In genomic region chr5:177440211-177440989, GRCh38 we compare ENCODE assay signal across 12 cellular contexts. TPM values are rescaled to one million over a fixed set of nuclear protein-coding genes. Genes with fewer than 3 reads are reported as not detected.
DNase-seq lines count a peak whose midpoint lies in the region; ATAC-seq, FAIRE-seq and TF ChIP-seq lines count a peak whose summit lies in the region.
"Had no signal": no experiment of that assay in that cellular context is flagged by ENCODE, and none has a peak within 500 bp of the region (broad histone marks: within the 10 kb centered on the region; RNA-seq: fewer than 3 reads in every experiment).

No MANE protein-coding gene starts in this region.

- DNase-seq in GM12892 (ENCODE audit: insufficient read length), result no peak
- DNase-seq in T-helper 2 cell treated with Interferon-gamma antibody and Interleukin-4, amounts not matched to agents 5 μg/mL and 100 μg/mL, for 36 hours (ENCODE audit: low spot score), result peak; percentile 41
- DNase-seq in activated naive CD4-positive, alpha-beta T cell treated with anti-CD3 and anti-CD28 coated beads, Interleukin-2, amount 50 U/mL, for 72 hours (ENCODE audit: low spot score in 2 of 2), result peak in 1 of 2 donors; percentile 77
- no peak for DNase-seq in sciatic nerve (ENCODE audit: low spot score)
- no peak for DNase-seq in progenitor cell of endocrine pancreas (ENCODE audit: low spot score, unreplicated experiment)
- DNase-seq in tibial artery, result no peak
- no peak for DNase-seq in putamen (ENCODE audit: low spot score)
- DNase-seq: NCI-H1048 had no signal

- no peaks in the 10 kb centered on the region for H3K9me3 ChIP-seq in tibial artery
- H3K9me3 ChIP-seq: SJSA1 had no signal

- peaks cover 56% of the 10 kb centered on the region for H3K36me3 Mint-ChIP-seq in T-helper 2 cell treated with Interferon-gamma antibody and Interleukin-4, amounts not matched to agents 5 μg/mL and 100 μg/mL, for 36 hours (ENCODE audit: low read depth)
- peaks cover 22 to 29% of the 10 kb centered on the region in 2 donors for H3K36me3 Mint-ChIP-seq in activated naive CD4-positive, alpha-beta T cell treated with anti-CD3 and anti-CD28 coated beads, Interleukin-2, amount 50 U/mL, for 72 hours
- H3K36me3 Mint-ChIP-seq in progenitor cell of endocrine pancreas (ENCODE audit: insufficient read depth), result peaks cover 15% of the 10 kb centered on the region

- H3K4me3 ChIP-seq in tibial artery, result no peak overlapping the region
- H3K4me3 ChIP-seq: SJSA1 had no signal

- H3K4me3 Mint-ChIP-seq in T-helper 2 cell treated with Interferon-gamma antibody and Interleukin-4, amounts not matched to agents 5 μg/mL and 100 μg/mL, for 36 hours, result no peak overlapping the region
- H3K4me3 Mint-ChIP-seq in progenitor cell of endocrine pancreas (ENCODE audit: low read depth), result no peak overlapping the region

- no peaks in the 10 kb centered on the region for H3K4me1 ChIP-seq in tibial artery
- H3K4me1 ChIP-seq: SJSA1 had no signal

- H3K36me3 ChIP-seq in tibial artery, result peaks cover 20 to 76% (median 33%) of the 10 kb centered on the region in 3 donors

- no peak for FAIRE-seq in GM12892 (lab: Jason Lieb, UNC)

- no peak for TF ChIP-seq CTCF in progenitor cell of endocrine pancreas (IDR thresholded peaks at IDR 0.05; ENCODE audit: unreplicated experiment)
- TF ChIP-seq CTCF in tibial artery (IDR thresholded peaks at IDR 0.05), result no peak

- H3K4me1 Mint-ChIP-seq in T-helper 2 cell treated with Interferon-gamma antibody and Interleukin-4, amounts not matched to agents 5 μg/mL and 100 μg/mL, for 36 hours (ENCODE audit: low read depth), result peaks cover 30% of the 10 kb centered on the region
- H3K4me1 Mint-ChIP-seq in progenitor cell of endocrine pancreas (ENCODE audit: low read depth), result peaks cover 6% of the 10 kb centered on the region

- ATAC-seq in activated naive CD4-positive, alpha-beta T cell treated with anti-CD3 and anti-CD28 coated beads, Interleukin-2, amount 50 U/mL, for 72 hours, result peak; percentile 51 to 92
- ATAC-seq in sciatic nerve (peak; percentile 42), HG03135 (IDR thresholded peaks at IDR 0.05; ENCODE audit: unreplicated experiment) (no peak)

- no peaks in the 10 kb centered on the region for H3K9me3 Mint-ChIP-seq in T-helper 2 cell treated with Interferon-gamma antibody and Interleukin-4, amounts not matched to agents 5 μg/mL and 100 μg/mL, for 36 hours
- H3K9me3 Mint-ChIP-seq in activated naive CD4-positive, alpha-beta T cell treated with anti-CD3 and anti-CD28 coated beads, Interleukin-2, amount 50 U/mL, for 72 hours, result no peaks in the 10 kb centered on the region
- H3K9me3 Mint-ChIP-seq in progenitor cell of endocrine pancreas (ENCODE audit: low read depth), result no peaks in the 10 kb centered on the region

- no peaks in the 10 kb centered on the region for H3K27me3 Mint-ChIP-seq in T-helper 2 cell treated with Interferon-gamma antibody and Interleukin-4, amounts not matched to agents 5 μg/mL and 100 μg/mL, for 36 hours (ENCODE audit: low read depth)
- peaks cover 6% of the 10 kb centered on the region for H3K27me3 Mint-ChIP-seq in progenitor cell of endocrine pancreas

- peak; percentile 52; the same call in 1 of the 2 replicates for TF ChIP-seq POLR2A in GM12892 (IDR thresholded peaks at IDR 0.05; ENCODE audit: low read depth, low read length)

- intact Hi-C loops in sciatic nerve (cut with DNase I) (no loop called here), tibial artery (cut with DNase I; ENCODE audit: low total_unique reads) (no loop called here)

- no peaks in the 10 kb centered on the region for H3K27me3 ChIP-seq in tibial artery

- peak overlapping the region; percentile 57 for H3K27ac Mint-ChIP-seq in T-helper 2 cell treated with Interferon-gamma antibody and Interleukin-4, amounts not matched to agents 5 μg/mL and 100 μg/mL, for 36 hours
- peak overlapping the region; percentile 72 to 84 for H3K27ac Mint-ChIP-seq in activated naive CD4-positive, alpha-beta T cell treated with anti-CD3 and anti-CD28 coated beads, Interleukin-2, amount 50 U/mL, for 72 hours
- H3K27ac Mint-ChIP-seq in progenitor cell of endocrine pancreas, result no peak overlapping the region

- no peak overlapping the region for H3K27ac ChIP-seq in tibial artery
- H3K27ac ChIP-seq: SJSA1 had no signal

RNA-seq across cellular contexts. Expression of gene PRR7, which starts 6.2 kb away (rescaled TPM):
- 0.34 TPM for polyA plus RNA-seq in GM12892 (2012; ENCODE audit: missing spikeins)
- total RNA-seq in activated naive CD4-positive, alpha-beta T cell treated with anti-CD3 and anti-CD28 coated beads, Interleukin-2, amount 50 U/mL, for 72 hours, result 10 to 100 TPM in 1 of 2 donors, 1 to 10 TPM in 1; 4.1 to 11.4 TPM
- 8.2 TPM for total RNA-seq in sciatic nerve
- 11.7 and 13.1 TPM in 2 replicates for total RNA-seq in progenitor cell of endocrine pancreas

RNA-seq across cellular contexts. Expression of gene GRK6, which starts 13.9 kb away (rescaled TPM):
- 26.9 TPM for polyA plus RNA-seq in GM12892 (2012; ENCODE audit: missing spikeins)
- 100 to 1,000 TPM; 104 to 125 TPM for total RNA-seq in activated naive CD4-positive, alpha-beta T cell treated with anti-CD3 and anti-CD28 coated beads, Interleukin-2, amount 50 U/mL, for 72 hours
- total RNA-seq in sciatic nerve, result 25.0 TPM
- 40.2 and 43.0 TPM in 2 replicates for total RNA-seq in progenitor cell of endocrine pancreas

RNA-seq across cellular contexts. Expression of gene F12, which starts 31.0 kb away (rescaled TPM):
- 0.74 TPM for polyA plus RNA-seq in GM12892 (2012; ENCODE audit: missing spikeins)
- 1 to 10 TPM; 2.2 to 9.8 TPM for total RNA-seq in activated naive CD4-positive, alpha-beta T cell treated with anti-CD3 and anti-CD28 coated beads, Interleukin-2, amount 50 U/mL, for 72 hours
- total RNA-seq in sciatic nerve (0.49 TPM), progenitor cell of endocrine pancreas (4.0 and 4.7 TPM in 2 replicates)

RNA-seq across cellular contexts. Expression of gene DBN1, which starts 33.0 kb away (rescaled TPM):
- 6.8 TPM for polyA plus RNA-seq in GM12892 (2012; ENCODE audit: missing spikeins)
- 10 to 100 TPM in 1 of 2 donors, 1 to 10 TPM in 1; 5.5 to 20.2 TPM for total RNA-seq in activated naive CD4-positive, alpha-beta T cell treated with anti-CD3 and anti-CD28 coated beads, Interleukin-2, amount 50 U/mL, for 72 hours
- total RNA-seq in sciatic nerve, result 63.5 TPM
- 396 and 422 TPM in 2 replicates for total RNA-seq in progenitor cell of endocrine pancreas

RNA-seq across cellular contexts. Expression of gene PFN3, which starts 39.9 kb away (rescaled TPM):
- polyA plus RNA-seq in GM12892 (2012; ENCODE audit: missing spikeins), result not detected
- total RNA-seq in activated naive CD4-positive, alpha-beta T cell treated with anti-CD3 and anti-CD28 coated beads, Interleukin-2, amount 50 U/mL, for 72 hours, result not detected
- total RNA-seq in sciatic nerve, result not detected
- not detected in 2 replicates for total RNA-seq in progenitor cell of endocrine pancreas
- total RNA-seq: chondrocyte, myocyte, SJSA1 had no signal
